1 cellular context compared by ENCODE assay signal in the genomic region with DNA sequence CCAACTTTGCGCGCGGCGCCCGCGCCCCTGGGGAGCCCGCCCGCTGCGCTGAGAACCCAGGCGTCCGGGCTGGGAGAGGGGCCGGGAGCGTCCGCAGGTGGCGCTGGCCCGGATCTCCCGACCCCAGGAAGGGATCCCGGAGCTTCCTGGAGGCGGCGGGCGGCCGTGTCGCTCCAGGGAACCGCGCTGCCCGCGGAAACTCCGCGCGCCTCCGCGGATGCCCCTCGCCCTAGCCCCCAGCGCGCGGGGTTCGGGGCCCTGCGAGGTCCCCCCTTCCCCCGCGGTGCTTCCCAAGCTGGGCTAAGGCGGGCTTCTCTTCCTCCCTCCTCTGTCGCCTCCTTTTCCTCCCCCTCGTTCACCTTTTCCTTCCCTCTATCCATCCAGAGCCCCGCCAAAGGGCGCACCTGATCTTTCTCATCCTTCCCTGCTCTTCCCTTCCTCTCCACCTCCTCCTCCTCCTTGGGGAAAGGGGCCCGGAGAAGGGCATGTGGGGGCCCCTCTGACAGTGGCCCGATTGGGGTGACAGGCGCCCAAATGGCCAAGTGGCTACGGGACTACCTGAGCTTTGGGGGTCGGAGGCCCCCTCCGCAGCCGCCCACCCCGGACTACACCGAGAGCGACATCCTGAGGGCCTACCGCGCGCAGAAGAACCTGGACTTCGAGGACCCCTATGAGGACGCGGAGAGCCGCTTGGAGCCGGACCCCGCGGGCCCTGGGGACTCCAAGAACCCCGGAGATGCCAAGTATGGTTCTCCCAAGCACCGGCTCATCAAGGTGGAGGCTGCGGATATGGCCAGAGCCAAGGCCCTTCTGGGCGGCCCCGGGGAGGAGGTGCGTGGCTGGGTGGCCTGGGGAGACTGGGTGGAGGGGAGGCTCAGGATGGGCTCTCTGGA.
TF ChIP-seq lines count a peak whose summit lies in the region.

No MANE protein-coding gene starts in this region.

TF ChIP-seq in A549, 52 proteins besides CTCF, POLR2A, EP300 and RAD21:
- TF ChIP-seq HDAC2 (IDR thresholded peaks at IDR 0.05), result 0 out of 2 replicates have a peak, but pooled peaks have one; percentile 32
- TF ChIP-seq EHF (CRISPR knock-in tag; IDR thresholded peaks at IDR 0.05), result no peak
